1 cellular context compared by ENCODE assay signal in the genomic region with DNA sequence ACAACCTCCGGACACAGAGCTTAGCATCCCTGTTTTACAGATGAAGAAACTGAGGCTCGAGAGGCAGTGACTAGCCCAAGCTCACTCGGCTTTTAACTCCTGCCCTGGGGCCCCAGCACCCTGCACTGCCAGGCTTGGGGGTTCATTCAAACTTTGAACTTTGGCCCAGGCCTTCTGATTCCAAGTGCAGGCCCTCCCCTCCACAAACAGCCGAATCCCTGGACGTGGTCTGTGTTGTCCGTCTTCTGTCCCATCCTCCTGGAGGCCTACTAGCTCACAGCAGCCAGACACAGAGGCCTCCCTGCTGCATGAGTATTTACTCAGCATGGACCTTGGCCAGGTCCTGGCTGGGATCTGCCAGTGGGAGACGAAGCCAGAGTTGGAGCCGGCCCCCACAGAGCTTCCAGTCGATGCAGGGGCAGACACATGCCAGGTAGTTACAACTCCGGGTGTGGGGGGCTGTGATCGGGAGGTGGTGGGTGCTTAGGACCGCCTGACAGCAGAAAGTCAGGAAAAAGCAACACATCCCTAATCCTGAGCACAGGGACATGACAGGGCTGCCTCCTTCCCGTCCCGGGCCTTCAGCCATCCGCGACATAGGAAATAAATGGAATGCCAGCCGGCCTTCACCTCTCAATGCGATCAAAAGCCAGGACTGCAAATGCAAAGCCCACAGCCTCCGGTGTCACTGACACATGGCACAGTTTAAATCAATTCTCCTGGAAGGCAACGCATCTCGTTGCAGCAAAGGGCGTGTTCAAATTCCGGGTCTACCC.
TF ChIP-seq lines count a peak whose summit lies in the region.

No MANE protein-coding gene starts in this region.

TF ChIP-seq in GM23338, 12 proteins besides CTCF, POLR2A, EP300 and RAD21 (continued from another document):
- no peak for TF ChIP-seq ZNF114 (CRISPR knock-in tag; IDR thresholded peaks at IDR 0.05)
- TF ChIP-seq, protein P1, sequence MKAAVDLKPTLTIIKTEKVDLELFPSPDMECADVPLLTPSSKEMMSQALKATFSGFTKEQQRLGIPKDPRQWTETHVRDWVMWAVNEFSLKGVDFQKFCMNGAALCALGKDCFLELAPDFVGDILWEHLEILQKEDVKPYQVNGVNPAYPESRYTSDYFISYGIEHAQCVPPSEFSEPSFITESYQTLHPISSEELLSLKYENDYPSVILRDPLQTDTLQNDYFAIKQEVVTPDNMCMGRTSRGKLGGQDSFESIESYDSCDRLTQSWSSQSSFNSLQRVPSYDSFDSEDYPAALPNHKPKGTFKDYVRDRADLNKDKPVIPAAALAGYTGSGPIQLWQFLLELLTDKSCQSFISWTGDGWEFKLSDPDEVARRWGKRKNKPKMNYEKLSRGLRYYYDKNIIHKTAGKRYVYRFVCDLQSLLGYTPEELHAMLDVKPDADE (IDR thresholded peaks at IDR 0.05), result no peak
- no peak for TF ChIP-seq CREB1 (CRISPR knock-in tag; IDR thresholded peaks at IDR 0.05; ENCODE audit: low read depth)
- TF ChIP-seq EZH2phosphoT487 (IDR thresholded peaks at IDR 0.05; ENCODE audit: unreplicated experiment), result no peak
